1 cellular context compared by ENCODE assay signal in genomic region chr2:30683240-30683956, GRCh38.
TF ChIP-seq lines count a peak whose summit lies in the region.

No MANE protein-coding gene starts in this region.

TF ChIP-seq in GM12878, 131 proteins besides CTCF, POLR2A, EP300 and RAD21:
- no peak for TF ChIP-seq PBX3 (IDR thresholded peaks at IDR 0.05; ENCODE audit: insufficient replicate concordance, low read depth, low read length)
- TF ChIP-seq E2F8 (IDR thresholded peaks at IDR 0.05; ENCODE audit: low read depth, partially characterized antibody): no peak
- TF ChIP-seq SMC3 (IDR thresholded peaks at IDR 0.05; ENCODE audit: borderline replicate concordance, low read length): no peak
- TF ChIP-seq NR2C1 (IDR thresholded peaks at IDR 0.05): no peak
- TF ChIP-seq SP1 (IDR thresholded peaks at IDR 0.05; ENCODE audit: low read depth, low read length): no peak
- TF ChIP-seq KDM1A (IDR thresholded peaks at IDR 0.05; ENCODE audit: borderline replicate concordance): no peak
- no peak for TF ChIP-seq IKZF1 (conservative IDR thresholded peaks at IDR 0.05)
- TF ChIP-seq TAF1 (IDR thresholded peaks at IDR 0.05; ENCODE audit: borderline replicate concordance, low read depth, low read length): peak; percentile 55; the same call in 1 of the 2 replicates
- no peak for TF ChIP-seq TCF3 (IDR thresholded peaks at IDR 0.05; ENCODE audit: borderline replicate concordance, insufficient read depth, low read depth, low read length)
- TF ChIP-seq SIN3A (IDR thresholded peaks at IDR 0.05; ENCODE audit: low read depth, low read length): no peak
- no peak for TF ChIP-seq HDAC2 (IDR thresholded peaks at IDR 0.05)
- TF ChIP-seq TCF12 (IDR thresholded peaks at IDR 0.05; ENCODE audit: low read depth, low read length): no peak
- TF ChIP-seq IRF3 (IDR thresholded peaks at IDR 0.05): no peak
- no peak for TF ChIP-seq SMARCA5 (IDR thresholded peaks at IDR 0.05)
- TF ChIP-seq MTA2 (IDR thresholded peaks at IDR 0.05; ENCODE audit: low read depth): no peak
- TF ChIP-seq CEBPB (IDR thresholded peaks at IDR 0.05; ENCODE audit: borderline replicate concordance in 1 of 2, low read depth in 2 of 2, low read length in 2 of 2): no peak
- TF ChIP-seq KLF5 (IDR thresholded peaks at IDR 0.05; ENCODE audit: partially characterized antibody): no peak
- 0 out of 2 replicates have a peak, but pooled peaks have one; percentile 27 for TF ChIP-seq HDGF (IDR thresholded peaks at IDR 0.05)
- no peak for TF ChIP-seq DPF2 (IDR thresholded peaks at IDR 0.05)
- TF ChIP-seq SPI1 (IDR thresholded peaks at IDR 0.05; ENCODE audit: borderline replicate concordance, insufficient read depth, low read depth, low read length): peak; percentile 93
- TF ChIP-seq RFX5 (IDR thresholded peaks at IDR 0.05; ENCODE audit: low read depth, low read length): no peak
- no peak for TF ChIP-seq NKRF (conservative IDR thresholded peaks at IDR 0.05)
- TF ChIP-seq ZNF274 (IDR thresholded peaks at IDR 0.05; ENCODE audit: insufficient read depth, insufficient read length): no peak
- TF ChIP-seq ZNF207 (IDR thresholded peaks at IDR 0.05; ENCODE audit: borderline replicate concordance): no peak
